In the genomic region with DNA sequence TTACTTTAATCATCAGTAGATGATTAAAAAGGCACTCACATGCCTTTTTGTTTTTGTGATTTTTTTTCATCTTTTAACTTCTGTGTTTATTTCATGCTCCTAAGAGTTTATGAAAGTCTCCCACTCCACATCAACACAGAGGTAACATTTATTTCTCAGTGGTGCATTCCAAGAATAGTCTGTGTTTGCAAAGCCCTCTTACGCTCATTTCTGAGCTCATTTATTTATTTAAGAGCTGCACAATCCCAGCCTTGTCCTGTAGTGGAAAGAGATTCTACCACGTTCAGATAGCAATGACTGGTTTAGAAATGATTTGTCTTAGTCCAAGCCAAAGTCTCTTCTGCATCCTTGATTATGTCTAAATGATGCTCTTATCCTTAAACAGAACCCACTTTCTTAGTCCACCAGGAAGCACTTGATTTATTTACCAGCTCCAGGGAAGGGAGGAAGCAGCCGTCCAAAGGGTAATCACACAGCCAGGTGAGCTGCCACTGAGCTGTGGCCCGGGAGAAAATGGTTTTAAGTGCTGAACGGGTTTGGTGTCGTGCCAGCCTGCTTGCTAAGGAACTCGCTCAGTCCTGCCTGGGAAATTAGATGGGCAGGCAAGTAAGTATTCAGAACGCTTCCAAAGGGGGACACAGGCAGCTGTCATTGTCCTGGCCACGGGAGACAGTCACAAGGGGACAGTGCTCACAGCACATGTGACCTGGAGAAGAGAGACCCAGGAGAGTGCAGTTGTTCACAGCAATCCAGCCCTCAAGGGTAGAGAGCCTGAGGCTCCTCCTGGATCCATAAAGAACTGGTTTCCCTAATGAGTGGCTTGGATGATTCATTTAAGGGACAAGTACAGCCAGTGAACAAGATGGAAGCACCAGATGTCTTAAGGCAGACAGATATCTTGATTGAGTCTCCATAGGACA, we compare ENCODE assay signal across 13 cellular contexts.
DNase-seq lines count a peak whose midpoint lies in the region; ATAC-seq, FAIRE-seq and TF ChIP-seq lines count a peak whose summit lies in the region.
"Had no signal": no experiment of that assay in that cellular context is flagged by ENCODE, and none has a peak within 500 bp of the region (broad histone marks: within the 10 kb centered on the region; RNA-seq: fewer than 3 reads in every experiment).

No MANE protein-coding gene starts in this region.

- H3K36me3 ChIP-seq in mammary epithelial cell (ENCODE audit: insufficient read depth, low read length) (no peaks in the 10 kb centered on the region), bronchial epithelial cell (ENCODE audit: control insufficient read depth, insufficient read depth, low read length) (no peaks in the 10 kb centered on the region), vagina (no peaks in the 10 kb centered on the region)
- H3K36me3 ChIP-seq: tibial nerve had no signal

- CTCF ChIA-PET in mammary epithelial cell (lab: Charles Lee; ENCODE audit: low non-redundant PET): no interaction called here
- CTCF ChIA-PET in MCF 10A (lab: Yijun Ruan, JAX): interaction anchor here (0.6 to 0.8 kb wide), 2 partner anchors 15 to 57 kb away, joined by 3 read pairs; no protein-coding TSS in a partner anchor

- H3K79me2 ChIP-seq in mammary epithelial cell (ENCODE audit: insufficient read depth, low read length): no peaks in the 10 kb centered on the region

- no peaks in the 10 kb centered on the region for H3K9me3 Mint-ChIP-seq in MCF 10A (ENCODE audit: unreplicated experiment)

- 15% methylated on average over 6 of the region's 9 CpGs for WGBS in mammary epithelial cell (ENCODE audit: low coverage, missing lambda C conversion rate)

- in situ Hi-C loops in mammary epithelial cell (cut with MboI; ENCODE audit: low sequenced_read_pairs in 2 of 2): no loop called here

- POLR2A ChIA-PET in MCF 10A (lab: Yijun Ruan, JAX): interaction anchor here (0.6 kb wide), 1 partner anchor 10 kb away, joined by 3 read pairs; no protein-coding TSS in a partner anchor

- intact Hi-C loops in mammary epithelial cell (cut with micrococcal nuclease): no loop called here
- intact Hi-C loops in MCF 10A (cut with micrococcal nuclease): no loop called here
- intact Hi-C loops in vagina (cut with DNase I): no loop called here

- TF ChIP-seq CTCF in mammary epithelial cell (conservative IDR thresholded peaks at IDR 0.05 in 1 of 2, IDR thresholded peaks at IDR 0.05 in 1 of 2; ENCODE audit: extremely low read depth in 1 of 2, insufficient read depth in 1 of 2, low read depth in 1 of 2, low read length in 2 of 2) (no peak), MCF 10A (IDR thresholded peaks at IDR 0.05; ENCODE audit: unreplicated experiment) (no peak), bronchial epithelial cell (IDR thresholded peaks at IDR 0.05; ENCODE audit: insufficient read depth, low read length, severe bottlenecking) (no peak), vagina (IDR thresholded peaks at IDR 0.05) (no peak)

- no TSS peak for BruUV-seq in mammary epithelial cell (replicated peaks; lab: Mats Ljungman, UMichigan)
- no TSS peak for BruUV-seq in MCF 10A (replicated peaks; lab: Mats Ljungman, UMichigan)

- no peak overlapping the region for H3K27ac Mint-ChIP-seq in MCF 10A (ENCODE audit: low read depth, unreplicated experiment)
- H3K27ac Mint-ChIP-seq: activated CD4-positive, alpha-beta T cell treated with anti-CD3 and anti-CD28 coated beads for 36 hours; naive thymus-derived CD4-positive, alpha-beta T cell had no signal

- dilution Hi-C loops in mammary epithelial cell (cut with HindIII; ENCODE audit: low sequenced_read_pairs): no loop called here

- no peak overlapping the region for H3K4me3 ChIP-seq in mammary epithelial cell (replicated peaks in 1 of 3; ENCODE audit: insufficient read depth in 1 of 3, low read depth in 2 of 3, low read length in 3 of 3)
- no peak overlapping the region for H3K4me3 ChIP-seq in bronchial epithelial cell (ENCODE audit: low read depth, low read length)
- no peak overlapping the region for H3K4me3 ChIP-seq in vagina
- H3K4me3 ChIP-seq: A549, tibial nerve had no signal

- H3K4me1 Mint-ChIP-seq in MCF 10A (ENCODE audit: insufficient read depth, unreplicated experiment): no peaks in the 10 kb centered on the region
- H3K4me1 Mint-ChIP-seq: activated CD4-positive, alpha-beta T cell treated with anti-CD3 and anti-CD28 coated beads for 36 hours; naive thymus-derived CD4-positive, alpha-beta T cell had no signal

- H3K27ac ChIP-seq in mammary epithelial cell (ENCODE audit: insufficient read depth, low read depth, low read length): no peak overlapping the region
- peak overlapping the region; percentile 21 for H3K27ac ChIP-seq in vagina
- H3K27ac ChIP-seq: A549, tibial nerve had no signal

- H4K20me1 ChIP-seq in mammary epithelial cell (ENCODE audit: insufficient read depth, low read length): no peaks in the 10 kb centered on the region

- no peak overlapping the region for H3K4me2 ChIP-seq in mammary epithelial cell (ENCODE audit: insufficient read depth, low read depth, low read length)
- H3K4me2 ChIP-seq: A549 had no signal

- H3K4me1 ChIP-seq in mammary epithelial cell (ENCODE audit: insufficient read depth, low read length) (no peaks in the 10 kb centered on the region), vagina (no peaks in the 10 kb centered on the region)
- H3K4me1 ChIP-seq: A549, tibial nerve had no signal

- no peaks in the 10 kb centered on the region for H3K36me3 Mint-ChIP-seq in MCF 10A (ENCODE audit: insufficient read depth, unreplicated experiment)
- H3K36me3 Mint-ChIP-seq: naive thymus-derived CD4-positive, alpha-beta T cell had no signal

- H3K27me3 ChIP-seq in mammary epithelial cell (ENCODE audit: insufficient read depth, low read length) (no peaks in the 10 kb centered on the region), bronchial epithelial cell (ENCODE audit: control insufficient read depth, insufficient read depth, low read length) (no peaks in the 10 kb centered on the region), vagina (no peaks in the 10 kb centered on the region)
- H3K27me3 ChIP-seq: tibial nerve had no signal

- H3K27me3 Mint-ChIP-seq in MCF 10A (ENCODE audit: insufficient read depth, unreplicated experiment): no peaks in the 10 kb centered on the region

- peak; percentile 13 for FAIRE-seq in bronchial epithelial cell (lab: Jason Lieb, UNC)
- FAIRE-seq: A549 had no signal

- H3K9me3 ChIP-seq in mammary epithelial cell (replicated peaks; ENCODE audit: insufficient read depth, low read length) (no peaks in the 10 kb centered on the region), vagina (no peaks in the 10 kb centered on the region)
- H3K9me3 ChIP-seq: A549, tibial nerve had no signal

- DNase-seq in mammary epithelial cell (no peak), MCF 10A (ENCODE audit: unreplicated experiment) (no peak), bronchial epithelial cell (ENCODE audit: low read depth) (peak; percentile 5), left kidney (ENCODE audit: low read depth, low spot score) (peak; percentile 19), vagina (ENCODE audit: extremely low spot score in 2 of 2) (no peak)
- no peak for DNase-seq in activated CD4-positive, alpha-beta T cell treated with anti-CD3 and anti-CD28 coated beads, Interleukin-2, amount 50 U/mL, for 48 hours
- DNase-seq: activated CD4-positive, alpha-beta T cell treated with anti-CD3 and anti-CD28 coated beads for 36 hours; naive thymus-derived CD4-positive, alpha-beta T cell; stimulated activated CD4-positive, alpha-beta T cell treated with anti-CD3 and anti-CD28 coated beads, Interleukin-1b, Interleukin-23, amount 100 ng/mL, for 48 hours had no signal

- ATAC-seq in GM19351 (IDR thresholded peaks at IDR 0.05; ENCODE audit: unreplicated experiment): no peak
- no peak for ATAC-seq in GM18498 (IDR thresholded peaks at IDR 0.05; ENCODE audit: unreplicated experiment)
- ATAC-seq: A549; activated CD4-positive, alpha-beta T cell treated with anti-CD3 and anti-CD28 coated beads for 36 hours; naive thymus-derived CD4-positive, alpha-beta T cell had no signal

- TF ChIP-seq POLR2A in vagina (IDR thresholded peaks at IDR 0.05): no peak

- no peak overlapping the region for H3K9ac ChIP-seq in mammary epithelial cell (ENCODE audit: insufficient read depth, low read length)

- H3K4me3 Mint-ChIP-seq in MCF 10A (ENCODE audit: unreplicated experiment): no peak overlapping the region
- H3K4me3 Mint-ChIP-seq: activated CD4-positive, alpha-beta T cell treated with anti-CD3 and anti-CD28 coated beads for 36 hours; naive thymus-derived CD4-positive, alpha-beta T cell had no signal

- H2AFZ ChIP-seq in mammary epithelial cell (ENCODE audit: low read depth, low read length): peak overlapping the region; percentile 38

Comparison
In these comparisons a context has a peak if more than half of its experiments do, and no peak if none do; other contexts are left out.
1. DNase-seq: peak in bronchial epithelial cell (single experiment) and left kidney (single experiment); none in mammary epithelial cell (single experiment), MCF 10A (single experiment), vagina (0 of 2) and activated CD4-positive, alpha-beta T cell treated with anti-CD3 and anti-CD28 coated beads, Interleukin-2, amount 50 U/mL, for 48 hours (0 of 2).